In genomic region chr21:36035381-36035791, GRCh38 we compare ENCODE assay signal across 2 cellular contexts.
A peak's percentile ranks its signal among the peaks of the same experiment; 100 is the strongest.
TF ChIP-seq lines count a peak whose summit lies in the region.

No MANE protein-coding gene starts in this region.

TF ChIP-seq in HepG2, 621 proteins besides CTCF, POLR2A, EP300 and RAD21:
- no peak for TF ChIP-seq ZBTB7A (CRISPR knock-in tag; IDR thresholded peaks at IDR 0.05)
- no peak for TF ChIP-seq FUBP1 (CRISPR knock-in tag; IDR thresholded peaks at IDR 0.05; ENCODE audit: borderline replicate concordance)
- TF ChIP-seq GLI4 (CRISPR knock-in tag; IDR thresholded peaks at IDR 0.05; ENCODE audit: borderline replicate concordance), result no peak
- no peak for TF ChIP-seq SAP130 (CRISPR knock-in tag; IDR thresholded peaks at IDR 0.05; ENCODE audit: low read depth)
- TF ChIP-seq CEBPB (IDR thresholded peaks at IDR 0.05; ENCODE audit: borderline replicate concordance, low read depth, low read length), result no peak
- TF ChIP-seq TBP (CRISPR knock-in tag; IDR thresholded peaks at IDR 0.05), result no peak
- TF ChIP-seq ZNF205 (CRISPR knock-in tag; IDR thresholded peaks at IDR 0.05), result no peak
- TF ChIP-seq MNT (IDR thresholded peaks at IDR 0.05), result no peak
- TF ChIP-seq RCOR2 (CRISPR knock-in tag; IDR thresholded peaks at IDR 0.05), result no peak
- no peak for TF ChIP-seq ZNF607 (CRISPR knock-in tag; IDR thresholded peaks at IDR 0.05; ENCODE audit: borderline replicate concordance)
- no peak for TF ChIP-seq CCAR2 (optimal IDR thresholded peaks at IDR 0.05; ENCODE audit: low read depth, low read length)
- no peak for TF ChIP-seq ZNF431 (CRISPR knock-in tag; IDR thresholded peaks at IDR 0.05; ENCODE audit: borderline replicate concordance, low read depth)
- no peak for TF ChIP-seq ZNF12 (CRISPR knock-in tag; IDR thresholded peaks at IDR 0.05)
- no peak for TF ChIP-seq ZNF232 (CRISPR knock-in tag; IDR thresholded peaks at IDR 0.05; ENCODE audit: borderline replicate concordance)
- TF ChIP-seq MLXIP (CRISPR knock-in tag; IDR thresholded peaks at IDR 0.05; ENCODE audit: borderline replicate concordance), result no peak
- TF ChIP-seq ZNF274 (CRISPR knock-in tag; IDR thresholded peaks at IDR 0.05), result no peak

TF ChIP-seq in SK-N-SH, 30 proteins besides CTCF, POLR2A, EP300 and RAD21:
- TF ChIP-seq SIN3A (IDR thresholded peaks at IDR 0.05; ENCODE audit: borderline replicate concordance, low read depth, low read length) (no peak), TCF12 (IDR thresholded peaks at IDR 0.05) (peak; percentile 24; the same call in 1 of the 2 replicates), SMC3 (IDR thresholded peaks at IDR 0.05; ENCODE audit: low read depth, low read length) (peak; percentile 23; the same call in 1 of the 2 replicates), JUND (IDR thresholded peaks at IDR 0.05) (no peak), FOXJ3 (CRISPR knock-in tag; IDR thresholded peaks at IDR 0.05) (peak; percentile 95), NFIC (IDR thresholded peaks at IDR 0.05; ENCODE audit: borderline replicate concordance) (peak; percentile 31), GATA2 (CRISPR knock-in tag; IDR thresholded peaks at IDR 0.05) (peak; percentile 99), MXI1 (IDR thresholded peaks at IDR 0.05; ENCODE audit: low read depth, low read length) (peak; percentile 91), USF1 (IDR thresholded peaks at IDR 0.05; ENCODE audit: borderline replicate concordance, low read depth) (no peak), CHD2 (IDR thresholded peaks at IDR 0.05; ENCODE audit: low read length, partially characterized antibody) (peak; percentile 97), RFX5 (IDR thresholded peaks at IDR 0.05; ENCODE audit: low read length) (0 out of 2 replicates have a peak, but pooled peaks have one; percentile 19), TAF1 (IDR thresholded peaks at IDR 0.05; ENCODE audit: borderline replicate concordance, low read depth, low read length) (no peak), RCOR1 (IDR thresholded peaks at IDR 0.05; ENCODE audit: low read length) (peak; percentile 93)
